Comparison of ENCODE assay signal across 24 cellular contexts in the genomic region with DNA sequence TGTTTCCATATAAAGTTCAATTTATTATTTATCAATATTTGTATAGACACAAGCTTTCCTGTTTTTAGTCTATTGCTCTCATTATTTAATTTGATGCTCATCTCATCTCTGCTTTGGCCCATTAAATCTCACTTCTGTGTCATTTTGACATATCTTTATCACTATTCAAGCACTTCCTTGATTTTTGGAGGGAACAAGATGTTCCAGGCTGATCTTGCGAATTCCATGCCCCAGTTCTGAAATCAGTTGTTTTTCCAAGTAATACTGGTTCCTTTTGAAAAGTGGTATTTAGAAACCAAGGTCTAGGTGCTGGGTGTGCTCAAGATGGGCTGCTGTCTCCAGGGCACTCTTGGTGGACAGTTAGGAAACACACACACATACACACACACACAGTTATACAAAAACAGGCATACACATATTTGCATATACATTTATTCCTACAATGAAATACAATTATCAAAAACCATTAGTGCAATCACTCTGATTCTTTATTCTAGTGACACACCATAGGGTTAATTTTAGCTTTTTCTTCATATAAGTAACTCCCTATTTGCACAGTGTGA. TPM values are rescaled to one million over a fixed set of nuclear protein-coding genes. Genes with fewer than 3 reads are reported as not detected.
DNase-seq lines count a peak whose midpoint lies in the region; ATAC-seq, FAIRE-seq and TF ChIP-seq lines count a peak whose summit lies in the region.
"Had no signal": no experiment of that assay in that cellular context is flagged by ENCODE, and none has a peak within 500 bp of the region (broad histone marks: within the 10 kb centered on the region; RNA-seq: fewer than 3 reads in every experiment).

No MANE protein-coding gene starts in this region.

- H2BK12ac ChIP-seq in H1 (ENCODE audit: low read depth, low read length), result no peak overlapping the region

- no peak overlapping the region for H4K8ac ChIP-seq in H1 (ENCODE audit: extremely low read depth, insufficient read depth, low read length)

- H3K27me3 Mint-ChIP-seq in progenitor cell of endocrine pancreas, result no peaks in the 10 kb centered on the region
- H3K27me3 Mint-ChIP-seq in activated naive CD8-positive, alpha-beta T cell treated with anti-CD3 and anti-CD28 coated beads for 36 hours, result peaks cover 6% of the 10 kb centered on the region

- H3K27ac ChIP-seq in HepG2 (ENCODE audit: extremely low read length, insufficient read depth, low read length) (no peak overlapping the region), right lobe of liver (no peak overlapping the region), H1 (ENCODE audit: low read depth, low read length) (no peak overlapping the region), RWPE1 (no peak overlapping the region)
- H3K27ac ChIP-seq: A549; BLaER1 treated with 17β-estradiol and CSF1 and Interleukin-3, amounts not matched to agents 10 nM and 100 nM had no signal

- H3K4me1 ChIP-seq in HepG2 (ENCODE audit: insufficient read depth, low read length) (peaks cover 21% of the 10 kb centered on the region), right lobe of liver (peaks cover 0 to 9% (median 1%) of the 10 kb centered on the region in 4 donors), H1 (replicated peaks in 1 of 4; ENCODE audit: control insufficient read depth in 3 of 4, insufficient read depth in 4 of 4, low read length in 3 of 4) (peaks cover 0 to 3% (median 0%) of the 10 kb centered on the region in 4 experiments; a peak in 1 of 7 replicates)
- H3K4me1 ChIP-seq: BE2C, HAP-1 had no signal

- DNase-seq in HepG2 (ENCODE audit: low spot score), result no peak
- no peak for DNase-seq in right lobe of liver
- no peak for DNase-seq in H1 (ENCODE audit: low read depth in 1 of 2, low spot score in 2 of 2)
- DNase-seq in progenitor cell of endocrine pancreas (ENCODE audit: low spot score, unreplicated experiment), result no peak
- no peak for DNase-seq in activated naive CD8-positive, alpha-beta T cell treated with anti-CD3 and anti-CD28 coated beads for 36 hours
- DNase-seq in RWPE1 (ENCODE audit: low spot score), result no peak
- DNase-seq: 8988T; ACHN; AML-193; BE2C; Calu3; CD4-positive, alpha-beta memory T cell; COR-L47; DMS53; DMS79 treated with DMSO at 0.1 percent for 48 hours; GF-D8 had no signal

- FAIRE-seq in HepG2 (lab: Jason Lieb, UNC) (no peak), H1 (lab: Jason Lieb, UNC) (no peak)
- FAIRE-seq: A549, GM12891, GM18507, H54 had no signal

- peaks cover 39% of the 10 kb centered on the region for H3K36me3 Mint-ChIP-seq in progenitor cell of endocrine pancreas (ENCODE audit: insufficient read depth)
- H3K36me3 Mint-ChIP-seq in activated naive CD8-positive, alpha-beta T cell treated with anti-CD3 and anti-CD28 coated beads for 36 hours, result peaks cover 38% of the 10 kb centered on the region

- H3K27me3 ChIP-seq in HepG2 (ENCODE audit: control insufficient read depth in 1 of 2, insufficient read depth in 2 of 2, low read length in 2 of 2), result no peaks in the 10 kb centered on the region; a peak in 1 of 5 replicates
- no peaks in the 10 kb centered on the region for H3K27me3 ChIP-seq in right lobe of liver
- H3K27me3 ChIP-seq in H1 (replicated peaks in 1 of 4; ENCODE audit: control insufficient read depth in 3 of 4, extremely low read depth in 1 of 4, insufficient read depth in 3 of 4, low read length in 3 of 4), result no peaks in the 10 kb centered on the region; a peak in 3 of 7 replicates
- H3K27me3 ChIP-seq: BE2C; BLaER1 treated with 17β-estradiol and CSF1 and Interleukin-3, amounts not matched to agents 10 nM and 100 nM had no signal

- peaks cover 52% of the 10 kb centered on the region for H3K9me3 Mint-ChIP-seq in progenitor cell of endocrine pancreas (ENCODE audit: low read depth)
- peaks cover 5% of the 10 kb centered on the region for H3K9me3 Mint-ChIP-seq in activated naive CD8-positive, alpha-beta T cell treated with anti-CD3 and anti-CD28 coated beads for 36 hours

- no peak for TF ChIP-seq CTCF in HepG2 (CRISPR knock-in tag; IDR thresholded peaks at IDR 0.05)
- TF ChIP-seq CTCF in right lobe of liver (IDR thresholded peaks at IDR 0.05), result no peak
- no peak for TF ChIP-seq CTCF in H1 (IDR thresholded peaks at IDR 0.05; ENCODE audit: control extremely low read depth in 1 of 3, insufficient read depth in 1 of 3, low read depth in 1 of 3, low read length in 3 of 3)
- no peak for TF ChIP-seq CTCF in progenitor cell of endocrine pancreas (IDR thresholded peaks at IDR 0.05; ENCODE audit: unreplicated experiment)
- no peak for TF ChIP-seq CTCF in RWPE1 (conservative IDR thresholded peaks at IDR 0.05; ENCODE audit: low read depth)

- H3K9ac ChIP-seq in HepG2 (ENCODE audit: insufficient read depth, low read depth, low read length), result no peak overlapping the region
- H3K9ac ChIP-seq in H1 (replicated peaks in 1 of 4; ENCODE audit: extremely low read depth in 1 of 4, low read depth in 3 of 4, low read length in 3 of 4), result no peak overlapping the region
- H3K9ac ChIP-seq: BLaER1 treated with 17β-estradiol and CSF1 and Interleukin-3, amounts not matched to agents 10 nM and 100 nM had no signal

- TF ChIP-seq POLR2A in HepG2 (IDR thresholded peaks at IDR 0.05; ENCODE audit: insufficient read depth in 1 of 2, low read depth in 2 of 2, low read length in 2 of 2) (no peak), right lobe of liver (IDR thresholded peaks at IDR 0.05) (no peak), H1 (IDR thresholded peaks at IDR 0.05; ENCODE audit: control extremely low read depth in 1 of 2, low read depth in 2 of 2, low read length in 2 of 2) (no peak)

- H3K14ac ChIP-seq in H1 (ENCODE audit: insufficient read length), result no peak overlapping the region

- ATAC-seq in HepG2 (no peak), right lobe of liver (no peak)
- ATAC-seq: A549, GM23338 had no signal

- no peak overlapping the region for H3K56ac ChIP-seq in H1 (replicated peaks; ENCODE audit: insufficient read length, low read depth, low read length)

- no peak overlapping the region for H3K4ac ChIP-seq in H1 (replicated peaks; ENCODE audit: insufficient read length, low read depth, low read length)

- H2AK5ac ChIP-seq in H1 (ENCODE audit: low read depth, low read length), result no peak overlapping the region

- H4K20me1 ChIP-seq in HepG2 (ENCODE audit: insufficient read depth, low read length), result no peaks in the 10 kb centered on the region
- no peaks in the 10 kb centered on the region for H4K20me1 ChIP-seq in H1 (replicated peaks in 1 of 2; ENCODE audit: control insufficient read depth in 1 of 2, insufficient read depth in 2 of 2, low read length in 2 of 2)

- TF ChIP-seq RAD21 in HepG2 (CRISPR knock-in tag; IDR thresholded peaks at IDR 0.05) (no peak), H1 (IDR thresholded peaks at IDR 0.05 in 1 of 2, conservative IDR thresholded peaks at IDR 0.05 in 1 of 2; ENCODE audit: low read depth in 2 of 2, low read length in 2 of 2) (no peak)

- H3K36me3 ChIP-seq in HepG2 (replicated peaks in 1 of 2; ENCODE audit: control insufficient read depth in 1 of 2, insufficient read depth in 2 of 2, low read length in 2 of 2) (peaks cover 0 to 4% of the 10 kb centered on the region in 2 experiments; a peak in 4 of 5 replicates), right lobe of liver (peaks cover 0 to 17% (median 5%) of the 10 kb centered on the region in 4 donors), H1 (ENCODE audit: control insufficient read depth in 2 of 4, insufficient read depth in 4 of 4, low read length in 3 of 4) (peaks cover 4 to 23% (median 13%) of the 10 kb centered on the region in 4 experiments; a peak in 5 of 8 replicates)

- H2BK120ac ChIP-seq in H1 (replicated peaks; ENCODE audit: low read depth, low read length), result no peak overlapping the region

- no peak overlapping the region for H2BK15ac ChIP-seq in H1 (ENCODE audit: low read length)

- no peak overlapping the region for H2BK20ac ChIP-seq in H1 (ENCODE audit: low read length)

- H3K23me2 ChIP-seq in H1 (ENCODE audit: low read depth, low read length), result peaks cover 7% of the 10 kb centered on the region; the same call in 1 of the 2 replicates

- H3K4me3 ChIP-seq in HepG2 (replicated peaks in 1 of 3; ENCODE audit: insufficient read depth in 1 of 3, low read depth in 2 of 3, low read length in 3 of 3) (no peak overlapping the region), right lobe of liver (no peak overlapping the region), H1 (ENCODE audit: extremely low read depth in 1 of 4, insufficient read depth in 2 of 4, low read depth in 3 of 4, low read length in 4 of 4) (no peak overlapping the region)
- H3K4me3 ChIP-seq: A549; BLaER1 treated with 17β-estradiol and CSF1 and Interleukin-3, amounts not matched to agents 10 nM and 100 nM; GM23338; HAP-1 had no signal

- no peak overlapping the region for H3K23ac ChIP-seq in H1 (ENCODE audit: insufficient read length)

- H3K9me3 ChIP-seq in HepG2 (ENCODE audit: low read length), result peaks cover 10% of the 10 kb centered on the region; the same call in 1 of the 2 replicates
- H3K9me3 ChIP-seq in right lobe of liver, result peaks cover 0 to 6% (median 0%) of the 10 kb centered on the region in 4 donors
- peaks cover 44 to 48% of the 10 kb centered on the region in 2 experiments for H3K9me3 ChIP-seq in H1 (ENCODE audit: insufficient read depth in 2 of 2, low read depth in 1 of 2, low read length in 1 of 2)

- POLR2A ChIA-PET in HepG2 (lab: Yijun Ruan, JAX) (no interaction called here), H1 (lab: Charles Lee; ENCODE audit: partially characterized antibody) (no interaction called here), RWPE1 (lab: Yijun Ruan, JAX; ENCODE audit: low non-redundant PET) (no interaction called here)

- H4K5ac ChIP-seq in H1 (ENCODE audit: insufficient read length, low read depth, low read length), result no peak overlapping the region

- no TSS peak for BruUV-seq in HepG2 (replicated peaks; lab: Mats Ljungman, UMichigan)

- H3K79me2 ChIP-seq in HepG2 (ENCODE audit: insufficient read depth, low read length) (peaks cover 11% of the 10 kb centered on the region), H1 (ENCODE audit: control insufficient read depth in 1 of 2, insufficient read depth in 2 of 2, low read length in 2 of 2) (peaks cover under 1 to 7% of the 10 kb centered on the region in 2 experiments; a peak in 2 of 4 replicates)

- intact Hi-C loops in HepG2 (cut with micrococcal nuclease; ENCODE audit: unreplicated experiment), result no loop called here
- intact Hi-C loops in right lobe of liver (cut with DNase I), result no loop called here

- peaks cover 6% of the 10 kb centered on the region for H3K4me1 Mint-ChIP-seq in progenitor cell of endocrine pancreas (ENCODE audit: low read depth)
- peaks cover 5% of the 10 kb centered on the region for H3K4me1 Mint-ChIP-seq in activated naive CD8-positive, alpha-beta T cell treated with anti-CD3 and anti-CD28 coated beads for 36 hours

- no peak for TF ChIP-seq EP300 in HepG2 (IDR thresholded peaks at IDR 0.05; ENCODE audit: low read depth in 2 of 2, low read length in 2 of 2)
- no peak for TF ChIP-seq EP300 in HepG2 (CRISPR knock-in tag; IDR thresholded peaks at IDR 0.05; ENCODE audit: borderline replicate concordance)
- no peak for TF ChIP-seq EP300 in H1 (IDR thresholded peaks at IDR 0.05; ENCODE audit: borderline replicate concordance in 1 of 2, low read depth in 2 of 2, low read length in 2 of 2)

- WGBS in HepG2 (ENCODE audit: low lambda C conversion rate), result 96% methylated on average over 1 of the region's 1 CpG
- 89% methylated on average over 1 of the region's 1 CpG for WGBS in right lobe of liver (ENCODE audit: insufficient coverage, low coverage, low lambda C conversion rate, missing lambda C conversion rate)
- WGBS in H1 (ENCODE audit: extremely low coverage in 1 of 2, insufficient coverage in 1 of 2, insufficient read length in 1 of 2, insufficient replicate concordance in 2 of 2, low coverage in 1 of 2, low lambda C conversion rate in 2 of 2, missing lambda C conversion rate in 1 of 2), 2 experiments, result 91% methylated on average over 1 of the region's 1 CpG; no CpG with 5 or more reads in 1 of the 2 experiments

- H2BK5ac ChIP-seq in H1 (ENCODE audit: low read depth, low read length), result no peak overlapping the region

- in situ Hi-C loops in HepG2 (cut with HindIII; ENCODE audit: extremely low pct_ligation_motif_present, low pct_unique_long_range_greater_than_20kb), result no loop called here

- H2AFZ ChIP-seq in HepG2 (ENCODE audit: low read length), result no peak overlapping the region
- no peak overlapping the region for H2AFZ ChIP-seq in H1 (ENCODE audit: low read length)
- H2AFZ ChIP-seq: GM23338 had no signal

- CTCF ChIA-PET in HepG2 (lab: Yijun Ruan, JAX; ENCODE audit: low intra/inter-chr PET ratio, low total read pairs) (no interaction called here), H1 (lab: Charles Lee; ENCODE audit: partially characterized antibody) (interaction anchor here (1.5 kb wide), 1 partner anchor 14 kb away, joined by 3 read pairs; no protein-coding TSS in a partner anchor), RWPE1 (lab: Yijun Ruan, JAX) (interaction anchor here (0.6 kb wide), 1 partner anchor 126 kb away, joined by 3 read pairs; no protein-coding TSS in a partner anchor)

- H3K4me3 Mint-ChIP-seq in progenitor cell of endocrine pancreas (ENCODE audit: low read depth), result no peak overlapping the region
- H3K4me3 Mint-ChIP-seq in activated naive CD8-positive, alpha-beta T cell treated with anti-CD3 and anti-CD28 coated beads for 36 hours, result no peak overlapping the region
- H3K4me3 Mint-ChIP-seq: CD14-positive monocyte; CD4-positive, alpha-beta memory T cell; GM23338 had no signal

- H3K79me1 ChIP-seq in H1 (ENCODE audit: low read depth, low read length), result no peaks in the 10 kb centered on the region

- H3K27ac Mint-ChIP-seq in progenitor cell of endocrine pancreas, result peak overlapping the region; percentile 22
- H3K27ac Mint-ChIP-seq in activated naive CD8-positive, alpha-beta T cell treated with anti-CD3 and anti-CD28 coated beads for 36 hours, result no peak overlapping the region
- H3K27ac Mint-ChIP-seq: CD14-positive monocyte; CD4-positive, alpha-beta memory T cell; GM23338 had no signal

- no peak overlapping the region for H3K18ac ChIP-seq in H1 (ENCODE audit: extremely low read depth, low read length)

- H3K4me2 ChIP-seq in HepG2 (ENCODE audit: low read depth, low read length), result no peak overlapping the region
- H3K4me2 ChIP-seq in H1 (ENCODE audit: insufficient read depth in 1 of 2, low read depth in 2 of 2, low read length in 2 of 2), result no peak overlapping the region
- H3K4me2 ChIP-seq: A549; BLaER1 treated with 17β-estradiol and CSF1 and Interleukin-3, amounts not matched to agents 10 nM and 100 nM; GM23338 had no signal

- no peak overlapping the region for H4K91ac ChIP-seq in H1 (replicated peaks; ENCODE audit: insufficient read length, low read length)

RNA-seq across cellular contexts. Expression of gene RBM33, which starts 4.4 kb away (rescaled TPM):
- 22.3 and 28.9 TPM in 2 replicates for total RNA-seq in HepG2 (2016; rRNA removed; fragmentation: Illumina TruSeq; extraction: Trizol)
- total RNA-seq in HepG2 (2016; cell fraction: cytosol; rRNA removed; fragmentation: Illumina TruSeq; extraction: Trizol; ENCODE audit: low read depth), result 316 and 350 TPM in 2 replicates
- total RNA-seq in HepG2 (2016; cell fraction: insoluble cytoplasmic fraction; rRNA removed; fragmentation: Illumina TruSeq; extraction: Trizol), result 18.9 and 26.2 TPM in 2 replicates
- 57.6 and 59.9 TPM in 2 replicates for total RNA-seq in HepG2 (2016; cell fraction: membrane; rRNA removed; fragmentation: Illumina TruSeq; extraction: Trizol)
- 50.1 and 55.5 TPM in 2 replicates for total RNA-seq in HepG2 (2016; cell fraction: nucleus; rRNA removed; fragmentation: Illumina TruSeq; extraction: Trizol)
- polyA plus RNA-seq in HepG2 (2011; rRNA removed), result 12.4 TPM in 2 replicates
- polyA plus RNA-seq in HepG2 (2011; cell fraction: cytosol; rRNA removed), result 5.1 and 5.5 TPM in 2 replicates
- polyA plus RNA-seq in HepG2 (2011; cell fraction: nucleus; rRNA removed), result 79.7 and 90.7 TPM in 2 replicates
- polyA plus RNA-seq in HepG2 (2012), result 26.4 and 28.0 TPM in 2 replicates
- polyA plus RNA-seq in HepG2 (2016; cell fraction: cytosol; fragmentation: Illumina TruSeq; extraction: Trizol; ENCODE audit: low read depth), result 3.1 and 3.3 TPM in 2 replicates
- polyA plus RNA-seq in HepG2 (2016; cell fraction: insoluble cytoplasmic fraction; fragmentation: Illumina TruSeq; extraction: Trizol; ENCODE audit: low read depth), result 10.1 and 11.9 TPM in 2 replicates
- 4.5 and 4.7 TPM in 2 replicates for polyA plus RNA-seq in HepG2 (2016; cell fraction: membrane; fragmentation: Illumina TruSeq; extraction: Trizol; ENCODE audit: low read depth)
- polyA plus RNA-seq in HepG2 (2016; cell fraction: nucleus; fragmentation: Illumina TruSeq; extraction: Trizol; ENCODE audit: insufficient read depth, low read depth), result 38.9 and 41.2 TPM in 2 replicates
- 18.7 and 23.4 TPM in 2 replicates for polyA minus RNA-seq in HepG2 (2011; rRNA and poly(A)+ RNA removed; ENCODE audit: low replicate concordance)
- polyA minus RNA-seq in HepG2 (2011; cell fraction: cytosol; rRNA and poly(A)+ RNA removed), result 21.6 and 23.1 TPM in 2 replicates
- 99.0 and 111 TPM in 2 replicates for polyA minus RNA-seq in HepG2 (2011; cell fraction: nucleus; rRNA and poly(A)+ RNA removed)
- 10 to 100 TPM; 24.9 to 55.1 (median 32.0) TPM for total RNA-seq in right lobe of liver
- 56.5 and 64.6 TPM in 2 replicates for total RNA-seq in H1 (2021; fragmentation: NEBNext Ultra II Directional; extraction: Animal tissue kit (Norgen Biotek cat#: 25700))
- polyA plus RNA-seq in H1 (2011; rRNA removed), result 16.5 and 32.5 TPM in 2 replicates
- polyA plus RNA-seq in H1 (2011; cell fraction: cytosol; rRNA removed), result 12.2 TPM
- polyA plus RNA-seq in H1 (2011; cell fraction: nucleus; rRNA removed), result 46.4 TPM
- polyA plus RNA-seq in H1 (2012, experiment 1 of 2), result 19.6 to 25.6 TPM (median 22.5 TPM) in 4 replicates
- polyA plus RNA-seq in H1 (2012, experiment 2 of 2), result 3.7 TPM
- 38.4 TPM for polyA plus RNA-seq in H1 (2013, experiment 1 of 2)
- 36.8 TPM for polyA plus RNA-seq in H1 (2013, experiment 2 of 2)
- 16.2 and 17.2 TPM in 2 replicates for polyA minus RNA-seq in H1 (2011; rRNA and poly(A)+ RNA removed)
- 19.3 TPM for polyA minus RNA-seq in H1 (2011; cell fraction: cytosol; rRNA and poly(A)+ RNA removed)
- polyA minus RNA-seq in H1 (2011; cell fraction: nucleus; rRNA and poly(A)+ RNA removed), result 62.6 TPM
- 79.4 and 80.1 TPM in 2 replicates for total RNA-seq in progenitor cell of endocrine pancreas
- 10 to 100 TPM; 69.8 to 74.6 TPM for total RNA-seq in activated naive CD8-positive, alpha-beta T cell treated with anti-CD3 and anti-CD28 coated beads for 36 hours
